10 cellular contexts compared by ENCODE assay signal in the genomic region with DNA sequence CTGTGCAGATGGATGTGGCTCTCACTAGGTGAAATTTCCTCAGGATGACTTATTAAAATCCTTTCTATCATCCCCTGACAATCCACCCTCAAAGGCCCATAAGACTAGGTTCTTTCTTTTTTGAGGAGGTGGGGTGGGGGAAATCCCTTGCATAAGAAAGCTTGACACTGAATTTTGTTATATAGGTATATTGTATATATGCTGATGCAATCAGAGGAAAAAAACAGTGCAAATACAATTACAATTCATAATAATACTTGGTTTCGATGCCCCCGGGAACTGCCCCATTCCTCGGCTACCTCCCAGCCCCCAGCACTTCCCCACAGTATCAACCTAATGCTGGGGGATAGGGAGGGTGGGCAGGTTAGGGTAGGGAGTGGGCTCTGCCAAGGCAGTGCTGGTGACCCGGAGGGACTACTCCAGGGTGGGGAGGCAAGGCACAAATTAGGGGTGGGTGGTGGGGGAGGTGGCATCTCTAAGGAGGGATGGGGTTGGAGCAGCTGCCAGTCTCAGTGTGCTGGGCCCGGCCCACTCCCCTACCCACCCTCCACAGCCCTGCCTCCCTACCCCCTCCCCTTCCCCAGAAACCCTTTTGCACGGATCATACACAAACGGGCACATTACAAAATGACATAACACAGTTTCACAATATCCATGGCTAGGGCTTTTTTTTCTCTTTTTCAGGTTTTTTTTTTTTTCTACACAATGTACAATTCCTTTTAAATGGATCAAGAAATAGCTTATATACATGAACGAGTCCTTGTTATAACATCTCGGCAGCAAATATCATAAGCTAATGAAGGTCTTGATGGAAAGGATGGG. TPM values are rescaled to one million over a fixed set of nuclear protein-coding genes. Genes with fewer than 3 reads are reported as not detected.
DNase-seq lines count a peak whose midpoint lies in the region; ATAC-seq and TF ChIP-seq lines count a peak whose summit lies in the region.
"Had no signal": no experiment of that assay in that cellular context is flagged by ENCODE, and none has a peak within 500 bp of the region (broad histone marks: within the 10 kb centered on the region; RNA-seq: fewer than 3 reads in every experiment).

No MANE protein-coding gene starts in this region.

- TF ChIP-seq CTCF in spleen (IDR thresholded peaks at IDR 0.05 in 8 of 11, conservative IDR thresholded peaks at IDR 0.05 in 3 of 11), result no peak

- intact Hi-C loops in spleen (cut with DNase I; ENCODE audit: low total_unique reads), result no loop called here

- peak overlapping the region; percentile 87 for H3K27ac Mint-ChIP-seq in central memory CD8-positive, alpha-beta T cell (ENCODE audit: low read depth)

- H3K27me3 Mint-ChIP-seq in central memory CD8-positive, alpha-beta T cell, result no peaks in the 10 kb centered on the region

- TF ChIP-seq POLR2A in spleen (IDR thresholded peaks at IDR 0.05), result no peak

- no peaks in the 10 kb centered on the region for H3K9me3 ChIP-seq in spleen
- H3K9me3 ChIP-seq: tibial artery had no signal

- H3K36me3 Mint-ChIP-seq in central memory CD8-positive, alpha-beta T cell (ENCODE audit: insufficient read depth), result peaks cover 38% of the 10 kb centered on the region

- H3K27me3 ChIP-seq in spleen (replicated peaks in 1 of 7), result no peaks in the 10 kb centered on the region
- H3K27me3 ChIP-seq: tibial artery had no signal

- H3K4me3 ChIP-seq in spleen, result no peak overlapping the region
- H3K4me3 ChIP-seq: tibial artery had no signal

- DNase-seq in NOMO-1 treated with dmso at 0.1 percent for 144 hours (lab: John Stamatoyannopoulos, UW; ENCODE audit: unreplicated experiment), result peak; percentile 19
- no peak for DNase-seq in central memory CD8-positive, alpha-beta T cell (ENCODE audit: low spot score in 2 of 2)
- DNase-seq in spleen, result no peak
- no peak for DNase-seq in NCI-H526 treated with DMSO at 0.1 percent for 48 hours (lab: John Stamatoyannopoulos, UW)
- DNase-seq in islet precursor cell, result no peak
- DNase-seq in globus pallidus (ENCODE audit: low spot score), result no peak
- no peak for DNase-seq in NCI-H2081 (lab: John Stamatoyannopoulos, UW)
- DNase-seq: NCI-H1092 treated with DMSO at 0.1 percent for 48 hours had no signal

- H3K4me1 ChIP-seq in spleen, result peaks cover 8 to 49% (median 35%) of the 10 kb centered on the region in 6 donors
- H3K4me1 ChIP-seq: tibial artery had no signal

- peaks cover 47% of the 10 kb centered on the region for H3K4me1 Mint-ChIP-seq in central memory CD8-positive, alpha-beta T cell

- H3K9me3 Mint-ChIP-seq in central memory CD8-positive, alpha-beta T cell, result no peaks in the 10 kb centered on the region

- peak overlapping the region; percentile 19 for H3K4me3 Mint-ChIP-seq in central memory CD8-positive, alpha-beta T cell

- peak overlapping the region; percentile 10 to 90 (median 82) for H3K27ac ChIP-seq in spleen
- H3K27ac ChIP-seq: tibial artery had no signal

- peak; percentile 14 for ATAC-seq in GM21360 (IDR thresholded peaks at IDR 0.05; ENCODE audit: unreplicated experiment)
- ATAC-seq in central memory CD8-positive, alpha-beta T cell (replicated peaks; ENCODE audit: extremely low read depth, poor library complexity, severe bottlenecking), result peak; percentile 8

- 65 to 87% (median 71%) methylated on average over 9 of the region's 9 CpGs for WGBS in spleen, 5 donors

- H3K36me3 ChIP-seq in spleen, result peaks cover 0 to 66% (median 40%) of the 10 kb centered on the region in 6 donors

RNA-seq across cellular contexts. Expression of a gene that starts 30.9 kb away (rescaled TPM):
- total RNA-seq in spleen, result 10 to 100 TPM; 11.1 to 28.4 (median 20.0) TPM
- polyA plus RNA-seq in spleen, result 10 to 100 TPM; 23.4 to 54.5 (median 48.6) TPM
